Comparison of ENCODE assay signal across 2 cellular contexts in the genomic region with DNA sequence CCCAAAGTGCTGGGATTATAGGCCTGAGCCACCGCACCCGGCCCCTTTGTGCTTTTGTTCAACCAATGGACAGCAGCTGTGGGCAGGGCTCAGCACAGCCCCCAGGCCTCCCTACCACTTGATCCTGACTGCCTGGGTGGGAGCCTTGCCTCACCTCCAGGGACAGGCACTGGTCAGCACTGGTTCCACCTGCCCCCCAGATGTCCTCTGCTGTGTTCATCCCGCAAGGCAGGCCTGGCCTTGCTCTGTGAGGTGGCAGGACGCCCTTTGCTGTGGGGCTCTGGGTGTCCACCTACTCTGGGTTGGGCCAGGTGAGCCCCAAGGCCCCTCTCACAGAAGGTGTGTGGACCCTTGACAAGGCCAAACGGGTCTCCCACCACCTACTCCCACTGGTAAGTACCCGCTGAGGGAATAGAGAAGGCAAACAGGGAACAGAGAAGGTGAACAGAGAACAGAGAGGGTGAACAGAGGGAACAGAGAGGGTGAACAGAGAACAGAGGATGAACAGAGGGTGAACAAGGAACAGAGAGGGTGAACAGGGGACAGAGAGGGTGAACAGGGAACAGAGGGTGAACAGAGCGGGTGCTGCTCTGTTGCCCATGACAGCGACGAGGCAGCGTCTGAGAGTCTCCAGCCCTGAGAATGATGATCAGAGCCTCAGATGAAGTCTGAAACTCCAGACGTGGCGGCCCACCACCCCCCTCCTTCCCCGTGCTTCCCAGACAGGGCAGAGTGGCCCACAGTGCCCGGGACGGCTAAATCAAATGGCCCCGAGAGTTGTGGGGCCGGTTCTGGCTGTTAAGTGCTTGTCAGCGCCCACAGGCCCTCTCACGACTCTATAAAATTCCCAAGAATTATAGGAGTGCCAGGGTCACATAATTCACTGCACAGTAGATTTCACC.
TF ChIP-seq lines count a peak whose summit lies in the region.

No MANE protein-coding gene starts in this region.

TF ChIP-seq in SK-N-SH, 30 proteins besides CTCF, POLR2A, EP300 and RAD21 (continued from another document):
- TF ChIP-seq, protein P1, sequence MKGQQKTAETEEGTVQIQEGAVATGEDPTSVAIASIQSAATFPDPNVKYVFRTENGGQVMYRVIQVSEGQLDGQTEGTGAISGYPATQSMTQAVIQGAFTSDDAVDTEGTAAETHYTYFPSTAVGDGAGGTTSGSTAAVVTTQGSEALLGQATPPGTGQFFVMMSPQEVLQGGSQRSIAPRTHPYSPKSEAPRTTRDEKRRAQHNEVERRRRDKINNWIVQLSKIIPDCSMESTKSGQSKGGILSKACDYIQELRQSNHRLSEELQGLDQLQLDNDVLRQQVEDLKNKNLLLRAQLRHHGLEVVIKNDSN (IDR thresholded peaks at IDR 0.05; ENCODE audit: borderline replicate concordance, low read depth) = no peak
- no peak for TF ChIP-seq FOXJ3 (CRISPR knock-in tag; IDR thresholded peaks at IDR 0.05)
- TF ChIP-seq SIN3A (IDR thresholded peaks at IDR 0.05; ENCODE audit: borderline replicate concordance, low read depth, low read length) = no peak
- no peak for TF ChIP-seq TAF1 (IDR thresholded peaks at IDR 0.05; ENCODE audit: borderline replicate concordance, low read depth, low read length)
- TF ChIP-seq RXRA (IDR thresholded peaks at IDR 0.05; ENCODE audit: borderline replicate concordance, low read depth) = no peak
- TF ChIP-seq MXI1 (IDR thresholded peaks at IDR 0.05; ENCODE audit: low read depth, low read length) = no peak
- TF ChIP-seq, protein P2, sequence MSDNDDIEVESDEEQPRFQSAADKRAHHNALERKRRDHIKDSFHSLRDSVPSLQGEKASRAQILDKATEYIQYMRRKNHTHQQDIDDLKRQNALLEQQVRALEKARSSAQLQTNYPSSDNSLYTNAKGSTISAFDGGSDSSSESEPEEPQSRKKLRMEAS (IDR thresholded peaks at IDR 0.05; ENCODE audit: low read depth) = no peak

TF ChIP-seq in K562, 482 proteins besides CTCF, POLR2A, EP300 and RAD21 (continued from another document):
- no peak for TF ChIP-seq ELF2 (CRISPR knock-in tag; IDR thresholded peaks at IDR 0.05)
- TF ChIP-seq, protein P3, sequence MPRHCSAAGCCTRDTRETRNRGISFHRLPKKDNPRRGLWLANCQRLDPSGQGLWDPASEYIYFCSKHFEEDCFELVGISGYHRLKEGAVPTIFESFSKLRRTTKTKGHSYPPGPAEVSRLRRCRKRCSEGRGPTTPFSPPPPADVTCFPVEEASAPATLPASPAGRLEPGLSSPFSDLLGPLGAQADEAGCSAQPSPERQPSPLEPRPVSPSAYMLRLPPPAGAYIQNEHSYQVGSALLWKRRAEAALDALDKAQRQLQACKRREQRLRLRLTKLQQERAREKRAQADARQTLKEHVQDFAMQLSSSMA (CRISPR knock-in tag; IDR thresholded peaks at IDR 0.05) = no peak
- peak; percentile 98 for TF ChIP-seq BRD9 (IDR thresholded peaks at IDR 0.05; ENCODE audit: low read depth, partially characterized antibody)
- no peak for TF ChIP-seq POLR2B (IDR thresholded peaks at IDR 0.05; ENCODE audit: low read depth, partially characterized antibody)
- no peak for TF ChIP-seq HMG20B (CRISPR knock-in tag; IDR thresholded peaks at IDR 0.05)
- no peak for TF ChIP-seq ZFX (CRISPR knock-in tag; IDR thresholded peaks at IDR 0.05)
- TF ChIP-seq, protein P4, sequence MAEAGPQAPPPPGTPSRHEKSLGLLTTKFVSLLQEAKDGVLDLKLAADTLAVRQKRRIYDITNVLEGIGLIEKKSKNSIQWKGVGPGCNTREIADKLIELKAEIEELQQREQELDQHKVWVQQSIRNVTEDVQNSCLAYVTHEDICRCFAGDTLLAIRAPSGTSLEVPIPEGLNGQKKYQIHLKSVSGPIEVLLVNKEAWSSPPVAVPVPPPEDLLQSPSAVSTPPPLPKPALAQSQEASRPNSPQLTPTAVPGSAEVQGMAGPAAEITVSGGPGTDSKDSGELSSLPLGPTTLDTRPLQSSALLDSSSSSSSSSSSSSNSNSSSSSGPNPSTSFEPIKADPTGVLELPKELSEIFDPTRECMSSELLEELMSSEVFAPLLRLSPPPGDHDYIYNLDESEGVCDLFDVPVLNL (CRISPR knock-in tag; IDR thresholded peaks at IDR 0.05; ENCODE audit: low read depth) = no peak
- TF ChIP-seq ZNF436 (CRISPR knock-in tag; IDR thresholded peaks at IDR 0.05) = no peak
